8 cellular contexts compared by ENCODE assay signal in genomic region chr6:44388135-44388487, GRCh38. TPM values are rescaled to one million over a fixed set of nuclear protein-coding genes. Genes with fewer than 3 reads are reported as not detected.
DNase-seq lines count a peak whose midpoint lies in the region; ATAC-seq and TF ChIP-seq lines count a peak whose summit lies in the region.

No MANE protein-coding gene starts in this region.

- H3K4me3 ChIP-seq in NB4 (ENCODE audit: low read depth, low read length), result peak overlapping the region; percentile 97
- peak overlapping the region; percentile 71 for H3K4me3 ChIP-seq in colonic mucosa

- TF ChIP-seq POLR2A in NB4 (IDR thresholded peaks at IDR 0.05; ENCODE audit: extremely low read depth, insufficient read length), result no peak

- H3K9ac ChIP-seq in colonic mucosa (ENCODE audit: low read depth in 2 of 2, low read length in 2 of 2), result peak overlapping the region; percentile 77 to 84

- peaks cover 37% of the 10 kb centered on the region for H3K4me1 Mint-ChIP-seq in activated T-cell treated with anti-CD3 and anti-CD28 coated beads, Interleukin-2, amount 50 U/mL, for 4 hours (ENCODE audit: low read depth)
- H3K4me1 Mint-ChIP-seq in natural killer cell, result peaks cover 46 to 51% of the 10 kb centered on the region in 2 donors

- no peaks in the 10 kb centered on the region for H3K27me3 ChIP-seq in colonic mucosa

- peaks cover 8% of the 10 kb centered on the region for H3K4me1 ChIP-seq in colonic mucosa

- intact Hi-C loops in colonic mucosa (cut with DNase I), result no loop called here
- intact Hi-C loops in natural killer cell (cut with micrococcal nuclease), result no loop called here

- DNase-seq in activated T-cell treated with anti-CD3 and anti-CD28 coated beads, Interleukin-2, amount 50 U/mL, for 4 hours, result peak; percentile 6
- no peak for DNase-seq in activated T-cell treated with anti-CD3 and anti-CD28 coated beads, Interleukin-2, amount 50 U/mL, for 1 hour
- DNase-seq in NB4 (ENCODE audit: low read depth) (no peak), colonic mucosa (no peak), natural killer cell (no peak), NCI-H1930 (lab: John Stamatoyannopoulos, UW) (no peak)
- no peak for DNase-seq in stimulated activated naive CD4-positive, alpha-beta T cell (lab: John Stamatoyannopoulos, UW)
- no peak for DNase-seq in activated CD8-positive, alpha-beta memory T cell treated with anti-CD3 and anti-CD28 coated beads, Interleukin-2, amount 50 U/mL, for 4 hours

- TF ChIP-seq CTCF in NB4 (IDR thresholded peaks at IDR 0.05; ENCODE audit: low read depth, low read length) (no peak), colonic mucosa (IDR thresholded peaks at IDR 0.05) (no peak), natural killer cell (IDR thresholded peaks at IDR 0.05) (no peak)

- peak overlapping the region; percentile 92 for H3K27ac ChIP-seq in colonic mucosa

- no peaks in the 10 kb centered on the region for H3K27me3 Mint-ChIP-seq in activated T-cell treated with anti-CD3 and anti-CD28 coated beads, Interleukin-2, amount 50 U/mL, for 4 hours (ENCODE audit: low read depth)
- H3K27me3 Mint-ChIP-seq in natural killer cell (ENCODE audit: low read depth in 2 of 2), result peaks cover 0 to under 1% of the 10 kb centered on the region in 2 donors

- no peaks in the 10 kb centered on the region for H3K9me3 Mint-ChIP-seq in activated T-cell treated with anti-CD3 and anti-CD28 coated beads, Interleukin-2, amount 50 U/mL, for 4 hours
- no peaks in the 10 kb centered on the region for H3K9me3 Mint-ChIP-seq in natural killer cell

- peak overlapping the region; percentile 98 to 99 for H3K27ac Mint-ChIP-seq in natural killer cell

- H3K9me3 ChIP-seq in colonic mucosa, result no peaks in the 10 kb centered on the region

- peaks cover 24% of the 10 kb centered on the region for H3K36me3 Mint-ChIP-seq in activated T-cell treated with anti-CD3 and anti-CD28 coated beads, Interleukin-2, amount 50 U/mL, for 4 hours (ENCODE audit: insufficient read depth)
- H3K36me3 Mint-ChIP-seq in natural killer cell, result no peaks in the 10 kb centered on the region

- H3K36me3 ChIP-seq in colonic mucosa, result no peaks in the 10 kb centered on the region

- no peak for ATAC-seq in activated T-cell treated with anti-CD3 and anti-CD28 coated beads, Interleukin-2, amount 50 U/mL, for 4 hours
- no peak for ATAC-seq in natural killer cell

- peak overlapping the region; percentile 93 for H3K4me3 Mint-ChIP-seq in activated T-cell treated with anti-CD3 and anti-CD28 coated beads, Interleukin-2, amount 50 U/mL, for 4 hours
- H3K4me3 Mint-ChIP-seq in natural killer cell, result peak overlapping the region; percentile 97

RNA-seq across cellular contexts. Expression of gene CDC5L, which starts 0.6 kb away (rescaled TPM):
- 10 to 100 TPM; 23.5 to 24.5 (median 23.9) TPM for total RNA-seq in activated T-cell treated with anti-CD3 and anti-CD28 coated beads, Interleukin-2, amount 50 U/mL, for 4 hours
- 10 to 100 TPM; 20.6 to 20.8 TPM for total RNA-seq in colonic mucosa
- 10 to 100 TPM; 22.0 to 25.0 (median 24.9) TPM for total RNA-seq in natural killer cell

RNA-seq across cellular contexts. Expression of gene SPATS1, which starts 45.7 kb away (rescaled TPM):
- not detected for total RNA-seq in activated T-cell treated with anti-CD3 and anti-CD28 coated beads, Interleukin-2, amount 50 U/mL, for 4 hours
- total RNA-seq in colonic mucosa (not detected), natural killer cell (not detected)
